In genomic region chr11:121596195-121597145, GRCh38 we compare ENCODE assay signal across 16 cellular contexts.
DNase-seq lines count a peak whose midpoint lies in the region; ATAC-seq and TF ChIP-seq lines count a peak whose summit lies in the region.
"Had no signal": no experiment of that assay in that cellular context is flagged by ENCODE, and none has a peak within 500 bp of the region (broad histone marks: within the 10 kb centered on the region; RNA-seq: fewer than 3 reads in every experiment).

No MANE protein-coding gene starts in this region.

- no peak for ATAC-seq in GM19463 (IDR thresholded peaks at IDR 0.05; ENCODE audit: unreplicated experiment)

- H3K9ac ChIP-seq in H9 (ENCODE audit: extremely low read depth, insufficient read length, low read length) (no peak overlapping the region), liver (ENCODE audit: low read depth in 1 of 2, low read length in 2 of 2) (no peak overlapping the region)

- H3K23ac ChIP-seq in H9 (ENCODE audit: insufficient read length, low read depth, low read length) = no peak overlapping the region

- H2BK120ac ChIP-seq in H9 (ENCODE audit: low read depth, low read length, poor library complexity, severe bottlenecking) = no peak overlapping the region

- intact Hi-C loops in A673 (cut with micrococcal nuclease; ENCODE audit: unreplicated experiment) = no loop called here

- H3K36me3 ChIP-seq in liver (ENCODE audit: control insufficient read depth in 4 of 4, insufficient read depth in 3 of 4, low read depth in 1 of 4, low read length in 3 of 4) = peaks cover 0 to 81% (median 67%) of the 10 kb centered on the region in 4 donors
- no peaks in the 10 kb centered on the region; the same call in 1 of the 2 replicates for H3K36me3 ChIP-seq in WERI-Rb-1
- no peaks in the 10 kb centered on the region for H3K36me3 ChIP-seq in A673 (ENCODE audit: insufficient read depth, low read length, poor library complexity, severe bottlenecking)
- H3K36me3 ChIP-seq: BE2C, gastrocnemius medialis had no signal

- H3K4me2 ChIP-seq in H9 (ENCODE audit: insufficient read depth, insufficient read length, low read length) = no peak overlapping the region

- no peak overlapping the region for H2AFZ ChIP-seq in H9 (ENCODE audit: low read length)

- H3K9me3 ChIP-seq in AG04450 (ENCODE audit: control insufficient read depth, insufficient read depth, low read length) = peaks cover 4% of the 10 kb centered on the region
- H3K9me3 ChIP-seq in H9 (ENCODE audit: control insufficient read depth, low read depth, low read length) = no peaks in the 10 kb centered on the region
- no peaks in the 10 kb centered on the region for H3K9me3 ChIP-seq in liver (ENCODE audit: control insufficient read depth in 4 of 4, low read length in 3 of 4)
- no peaks in the 10 kb centered on the region for H3K9me3 ChIP-seq in WERI-Rb-1 (ENCODE audit: severe bottlenecking)
- H3K9me3 ChIP-seq in A673 (ENCODE audit: low read depth, low read length, poor library complexity, severe bottlenecking) = no peaks in the 10 kb centered on the region
- H3K9me3 ChIP-seq: BE2C, gastrocnemius medialis, suprapubic skin had no signal

- H3K4me3 Mint-ChIP-seq in H9 = no peak overlapping the region
- H3K4me3 Mint-ChIP-seq: activated CD4-positive, alpha-beta T cell treated with anti-CD3 and anti-CD28 coated beads, Interleukin-2, amount 10 ng/mL, durations not matched to agents 7 days and 5 days had no signal

- TF ChIP-seq CTCF in AG04450 (IDR thresholded peaks at IDR 0.05; ENCODE audit: low read depth, low read length) (no peak), H9 (conservative IDR thresholded peaks at IDR 0.05) (no peak), liver (IDR thresholded peaks at IDR 0.05; ENCODE audit: low read depth, low read length, missing input control) (no peak), WERI-Rb-1 (IDR thresholded peaks at IDR 0.05; ENCODE audit: low read depth, low read length) (no peak), A673 (conservative IDR thresholded peaks at IDR 0.05; ENCODE audit: low read depth, low read length) (no peak)

- BruUV-seq in A673 (replicated peaks; lab: Mats Ljungman, UMichigan) = no TSS peak

- H3K27me3 ChIP-seq in AG04450 (ENCODE audit: control insufficient read depth, insufficient read depth, low read length) = no peaks in the 10 kb centered on the region
- no peaks in the 10 kb centered on the region for H3K27me3 ChIP-seq in H9 (ENCODE audit: insufficient read depth, low read length)
- no peaks in the 10 kb centered on the region for H3K27me3 ChIP-seq in liver (ENCODE audit: control insufficient read depth in 4 of 4, insufficient read depth in 4 of 4, low read length in 3 of 4)
- H3K27me3 ChIP-seq in WERI-Rb-1 (ENCODE audit: insufficient read depth, low read depth, severe bottlenecking) = no peaks in the 10 kb centered on the region
- no peaks in the 10 kb centered on the region for H3K27me3 ChIP-seq in A673 (replicated peaks; ENCODE audit: insufficient read depth, low read depth, low read length, poor library complexity)
- H3K27me3 ChIP-seq: BE2C, gastrocnemius medialis, suprapubic skin had no signal

- H3K79me2 ChIP-seq in H9 (ENCODE audit: insufficient read depth, low read length) = no peaks in the 10 kb centered on the region

- H3K27ac ChIP-seq in AG04450 (ENCODE audit: low read depth, low read length) (peak overlapping the region; percentile 88), H9 (ENCODE audit: insufficient read length, low read depth, low read length) (no peak overlapping the region), angular gyrus (ENCODE audit: low read depth, low read length) (peak overlapping the region; percentile 9), liver (ENCODE audit: low read depth in 1 of 2, low read length in 2 of 2) (peak overlapping the region; percentile 2 to 33), WERI-Rb-1 (no peak overlapping the region), A673 (ENCODE audit: low read depth, low read length, poor library complexity, severe bottlenecking) (no peak overlapping the region)
- H3K27ac ChIP-seq: gastrocnemius medialis, suprapubic skin had no signal

- DNase-seq in AG04450 (ENCODE audit: low read depth, low spot score) (no peak), H9 (no peak), mesenteric fat pad (ENCODE audit: low spot score) (no peak), WERI-Rb-1 (no peak), A673 (ENCODE audit: low spot score) (no peak)
- DNase-seq: activated CD4-positive, alpha-beta T cell treated with anti-CD3 and anti-CD28 coated beads, Interleukin-2, amount 10 ng/mL, durations not matched to agents 7 days and 5 days; activated T-cell treated with anti-CD3 and anti-CD28 coated beads, Interleukin-2, amount 50 U/mL, for 1 hour; BE2C; DMS79; gastrocnemius medialis; NCI-H1436; NCI-H524 treated with DMSO at 0.1 percent for 48 hours had no signal

- POLR2A ChIA-PET in AG04450 (lab: Yijun Ruan, JAX) = interaction anchor here (0.7 to 1.0 kb wide), 3 partner anchors 17 to 126 kb away, joined by 3 read pairs; no protein-coding TSS in a partner anchor
- POLR2A ChIA-PET in A673 (lab: Charles Lee; ENCODE audit: low non-redundant PET) = no interaction called here

- peaks cover 42 to 85% (median 79%) of the 10 kb centered on the region in 3 experiments; a peak in 6 of 7 replicates for H3K36me3 Mint-ChIP-seq in H9 (ENCODE audit: insufficient read depth in 1 of 3, low read depth in 3 of 3)

- H3K18ac ChIP-seq in H9 (ENCODE audit: insufficient read length, low read depth, low read length) = no peak overlapping the region

- H3T11ph ChIP-seq in H9 (ENCODE audit: low read length) = no peak overlapping the region

- no peak overlapping the region for H3K56ac ChIP-seq in H9 (ENCODE audit: insufficient read length, low read depth, low read length)

- no peak for TF ChIP-seq RAD21 in liver (IDR thresholded peaks at IDR 0.05)

- no peaks in the 10 kb centered on the region for H4K20me1 ChIP-seq in H9 (ENCODE audit: control insufficient read depth, insufficient read depth, insufficient read length)

- peak overlapping the region in 2 of 3 experiments; percentile 69 to 86; a peak in 3 of 7 replicates for H3K27ac Mint-ChIP-seq in H9
- H3K27ac Mint-ChIP-seq: activated CD4-positive, alpha-beta T cell treated with anti-CD3 and anti-CD28 coated beads, Interleukin-2, amount 10 ng/mL, durations not matched to agents 7 days and 5 days had no signal

- WGBS in H9 (ENCODE audit: extremely low coverage, insufficient read length, low lambda C conversion rate) = no CpG with 5 or more reads among the region's 19 CpGs
- WGBS in liver = 92% methylated on average over 19 of the region's 19 CpGs

- H3K4me3 ChIP-seq in AG04450 (ENCODE audit: low read depth, low read length) (no peak overlapping the region), liver (ENCODE audit: low read depth in 1 of 3, low read length in 3 of 3) (no peak overlapping the region), WERI-Rb-1 (ENCODE audit: low read depth, low read length) (no peak overlapping the region), A673 (ENCODE audit: low read depth, low read length, poor library complexity, severe bottlenecking) (no peak overlapping the region)
- H3K4me3 ChIP-seq: gastrocnemius medialis, suprapubic skin had no signal

- no peaks in the 10 kb centered on the region for H3K4me1 Mint-ChIP-seq in H9

- no peaks in the 10 kb centered on the region for H3K27me3 Mint-ChIP-seq in H9 (ENCODE audit: low read depth)
- H3K27me3 Mint-ChIP-seq: activated CD4-positive, alpha-beta T cell treated with anti-CD3 and anti-CD28 coated beads, Interleukin-2, amount 10 ng/mL, durations not matched to agents 7 days and 5 days had no signal

- no peak overlapping the region for H4K8ac ChIP-seq in H9 (replicated peaks; ENCODE audit: insufficient read length, low read depth, low read length)

- H3K9me3 Mint-ChIP-seq in H9 = no peaks in the 10 kb centered on the region
- H3K9me3 Mint-ChIP-seq: activated CD4-positive, alpha-beta T cell treated with anti-CD3 and anti-CD28 coated beads, Interleukin-2, amount 10 ng/mL, durations not matched to agents 7 days and 5 days had no signal

- CTCF ChIA-PET in AG04450 (lab: Charles Lee) (interaction anchor here (1.4 kb wide), 1 partner anchor 15 kb away, joined by 3 read pairs; no protein-coding TSS in a partner anchor), A673 (lab: Charles Lee) (interaction anchor here (0.7 kb wide), 1 partner anchor 22 kb away, joined by 3 read pairs; no protein-coding TSS in a partner anchor)

- H3K4me1 ChIP-seq in H9 (ENCODE audit: insufficient read depth, low read length) (no peaks in the 10 kb centered on the region), liver (ENCODE audit: control insufficient read depth in 4 of 4, insufficient read depth in 4 of 4, low read length in 3 of 4) (peaks cover 0 to 27% (median 11%) of the 10 kb centered on the region in 4 donors), A673 (ENCODE audit: insufficient read depth, low read length, poor library complexity, severe bottlenecking) (peaks cover 17% of the 10 kb centered on the region)
- H3K4me1 ChIP-seq: gastrocnemius medialis had no signal

- no peak overlapping the region for H4K91ac ChIP-seq in H9 (ENCODE audit: insufficient read length, low read depth, low read length)

- H3K79me1 ChIP-seq in H9 (ENCODE audit: insufficient read depth, low read depth, low read length, poor library complexity, severe bottlenecking) = peaks cover 3% of the 10 kb centered on the region

- H2BK20ac ChIP-seq in H9 (ENCODE audit: low read depth, low read length, poor library complexity, severe bottlenecking) = no peak overlapping the region

- H3K14ac ChIP-seq in H9 (ENCODE audit: insufficient read depth, low read length) = no peak overlapping the region; the same call in 1 of the 2 replicates

- H2BK12ac ChIP-seq in H9 (ENCODE audit: insufficient read length, low read depth, low read length) = no peak overlapping the region

- no peak overlapping the region for H2BK15ac ChIP-seq in H9 (ENCODE audit: low read depth, low read length)

- no peak overlapping the region for H2BK5ac ChIP-seq in H9 (ENCODE audit: insufficient read length, low read length)

- H2AK5ac ChIP-seq in H9 (ENCODE audit: insufficient read length, low read length) = no peak overlapping the region

- H3K23me2 ChIP-seq in H9 (ENCODE audit: insufficient read length, low read depth, low read length, poor library complexity, severe bottlenecking) = no peaks in the 10 kb centered on the region

- no peak overlapping the region for H4K5ac ChIP-seq in H9 (ENCODE audit: insufficient read length, low read depth, low read length)

- H3K4ac ChIP-seq in H9 (ENCODE audit: low read depth, low read length) = no peak overlapping the region

TF ChIP-seq in liver, 16 proteins besides CTCF, POLR2A, EP300 and RAD21 (continues in another document):
- TF ChIP-seq MAX (IDR thresholded peaks at IDR 0.05) (no peak), SP1 (IDR thresholded peaks at IDR 0.05) (no peak), GABPA (IDR thresholded peaks at IDR 0.05 in 1 of 2, conservative IDR thresholded peaks at IDR 0.05 in 1 of 2) (no peak), EGR1 (IDR thresholded peaks at IDR 0.05; ENCODE audit: low read depth in 2 of 2) (no peak), NR2F2 (IDR thresholded peaks at IDR 0.05) (no peak), FOXA1 (IDR thresholded peaks at IDR 0.05) (no peak), YY1 (IDR thresholded peaks at IDR 0.05) (no peak)

Comparison
In these comparisons a context has a peak if more than half of its experiments do, and no peak if none do; other contexts are left out.
1. H3K27ac ChIP-seq: peak in AG04450 (single experiment), angular gyrus (single experiment) and liver (2 of 2); none in H9 (single experiment), WERI-Rb-1 (single experiment) and A673 (single experiment).